Comparison of ENCODE assay signal across 1 cellular context in genomic region chr7:148987010-148987750, GRCh38.
TF ChIP-seq lines count a peak whose summit lies in the region.

No MANE protein-coding gene starts in this region.

TF ChIP-seq in K562, 482 proteins besides CTCF, POLR2A, EP300 and RAD21 (continued from another document and continues in another):
- TF ChIP-seq OTX1 (CRISPR knock-in tag; IDR thresholded peaks at IDR 0.05) (peak; percentile 77; the same call in 1 of the 2 replicates), USF1 (CRISPR knock-in tag; IDR thresholded peaks at IDR 0.05) (no peak), CBX3 (IDR thresholded peaks at IDR 0.05; ENCODE audit: borderline replicate concordance in 1 of 2, low read length in 2 of 2) (no peak; a peak in 2 of 3 replicates), KDM2B (CRISPR knock-in tag; IDR thresholded peaks at IDR 0.05) (no peak), DNMT1 (IDR thresholded peaks at IDR 0.05) (peak; percentile 93; the same call in 1 of the 2 replicates), RBBP5 (IDR thresholded peaks at IDR 0.05; ENCODE audit: borderline replicate concordance, insufficient read depth, low read length, poor library complexity, severe bottlenecking) (no peak), GATAD2A (IDR thresholded peaks at IDR 0.05) (peak; percentile 88), ZFPM2 (CRISPR knock-in tag; IDR thresholded peaks at IDR 0.05) (no peak), NR2C1 (IDR thresholded peaks at IDR 0.05) (peak; percentile 16; the same call in 1 of the 2 replicates), NR2C1 (tag; IDR thresholded peaks at IDR 0.05) (no peak), MLX (CRISPR knock-in tag; conservative IDR thresholded peaks at IDR 0.05) (0 out of 4 replicates have a peak, but pooled peaks of 1 of the 2 experiments have one; percentile 88), DMBX1 (CRISPR knock-in tag; IDR thresholded peaks at IDR 0.05; ENCODE audit: borderline replicate concordance) (no peak), ZNF76 (CRISPR knock-in tag; IDR thresholded peaks at IDR 0.05; ENCODE audit: borderline replicate concordance) (no peak), SIX5 (IDR thresholded peaks at IDR 0.05; ENCODE audit: borderline replicate concordance in 1 of 2, insufficient read depth in 1 of 2, low read depth in 1 of 2, low read length in 2 of 2) (no peak), WHSC1 (IDR thresholded peaks at IDR 0.05; ENCODE audit: low read length) (no peak), DIDO1 (tag; IDR thresholded peaks at IDR 0.05; ENCODE audit: low read depth) (peak; percentile 20; the same call in 1 of the 2 replicates), PBX2 (CRISPR knock-in tag; IDR thresholded peaks at IDR 0.05; ENCODE audit: low read depth) (no peak), PBX2 (tag; conservative IDR thresholded peaks at IDR 0.05; ENCODE audit: low read depth) (peak; percentile 48), ZNF740 (CRISPR knock-in tag; IDR thresholded peaks at IDR 0.05) (no peak), ZNF740 (tag; IDR thresholded peaks at IDR 0.05) (no peak), ZNF780A (CRISPR knock-in tag; IDR thresholded peaks at IDR 0.05) (no peak), CXXC5 (CRISPR knock-in tag; IDR thresholded peaks at IDR 0.05) (peak; percentile 95), ZNF311 (CRISPR knock-in tag; IDR thresholded peaks at IDR 0.05) (no peak), POLR2AphosphoS2 (IDR thresholded peaks at IDR 0.05; ENCODE audit: low read length) (no peak), ZNF3 (CRISPR knock-in tag; IDR thresholded peaks at IDR 0.05) (no peak), CREM (IDR thresholded peaks at IDR 0.05; ENCODE audit: low read depth) (peak; percentile 91), TEAD1 (CRISPR knock-in tag; IDR thresholded peaks at IDR 0.05) (no peak), THAP7 (CRISPR knock-in tag; IDR thresholded peaks at IDR 0.05) (no peak), GTF2B (IDR thresholded peaks at IDR 0.05; ENCODE audit: extremely low read depth, insufficient read length) (no peak), MXI1 (IDR thresholded peaks at IDR 0.05; ENCODE audit: low read depth, low read length) (0 out of 2 replicates have a peak, but pooled peaks have one; percentile 17), BDP1 (IDR thresholded peaks at IDR 0.05; ENCODE audit: insufficient read depth, insufficient read length) (peak; percentile 61), GABPB2 (CRISPR knock-in tag; conservative IDR thresholded peaks at IDR 0.05) (peak; percentile 67; the same call in 1 of the 2 replicates), ZNF253 (CRISPR knock-in tag; conservative IDR thresholded peaks at IDR 0.05) (no peak), ZNF77 (CRISPR knock-in tag; IDR thresholded peaks at IDR 0.05) (no peak), TCF7L2 (IDR thresholded peaks at IDR 0.05; ENCODE audit: low read depth, low read length) (no peak), DPF2 (IDR thresholded peaks at IDR 0.05) (peak; percentile 58; the same call in 1 of the 2 replicates), ASH1L (IDR thresholded peaks at IDR 0.05; ENCODE audit: borderline replicate concordance, low read depth, partially characterized antibody) (peak; percentile 8), BHLHE40 (IDR thresholded peaks at IDR 0.05; ENCODE audit: low read length) (0 out of 2 replicates have a peak, but pooled peaks have one; percentile 20), MCM3 (IDR thresholded peaks at IDR 0.05) (no peak), NR0B1 (IDR thresholded peaks at IDR 0.05; ENCODE audit: partially characterized antibody) (no peak), MAFG (tag; conservative IDR thresholded peaks at IDR 0.05) (no peak; the same call in 1 of the 2 replicates), NCOA2 (IDR thresholded peaks at IDR 0.05; ENCODE audit: partially characterized antibody in 2 of 2) (no peak), PTTG1 (tag; IDR thresholded peaks at IDR 0.05; ENCODE audit: low read depth) (no peak), ZZZ3 (IDR thresholded peaks at IDR 0.05) (0 out of 2 replicates have a peak, but pooled peaks have one; percentile 34), AFF4 (CRISPR knock-in tag; IDR thresholded peaks at IDR 0.05) (0 out of 2 replicates have a peak, but pooled peaks have one; percentile 76), ZNF175 (CRISPR knock-in tag; IDR thresholded peaks at IDR 0.05; ENCODE audit: low read depth) (peak; percentile 19; the same call in 1 of the 2 replicates), CTBP1 (IDR thresholded peaks at IDR 0.05; ENCODE audit: borderline replicate concordance) (peak; percentile 85), HLTF (IDR thresholded peaks at IDR 0.05) (0 out of 2 replicates have a peak, but pooled peaks have one; percentile 64), SAP30 (IDR thresholded peaks at IDR 0.05; ENCODE audit: borderline replicate concordance, insufficient read depth, low read depth, low read length, poor library complexity, severe bottlenecking) (peak; percentile 68), CUX1 (CRISPR knock-in tag; IDR thresholded peaks at IDR 0.05) (peak; percentile 99)
